11 cellular contexts compared by ENCODE assay signal in genomic region chr7:17239683-17240521, GRCh38. TPM values are rescaled to one million over a fixed set of nuclear protein-coding genes. Genes with fewer than 3 reads are reported as not detected.
A peak's percentile ranks its signal among the peaks of the same experiment; 100 is the strongest.
DNase-seq lines count a peak whose midpoint lies in the region; ATAC-seq and TF ChIP-seq lines count a peak whose summit lies in the region.
"Had no signal": no experiment of that assay in that cellular context is flagged by ENCODE, and none has a peak within 500 bp of the region (broad histone marks: within the 10 kb centered on the region; RNA-seq: fewer than 3 reads in every experiment).

No MANE protein-coding gene starts in this region.

- no peaks in the 10 kb centered on the region for H3K27me3 ChIP-seq in ACC112 (ENCODE audit: insufficient read depth, low read length)
- no peaks in the 10 kb centered on the region for H3K27me3 ChIP-seq in effector memory CD4-positive, alpha-beta T cell (replicated peaks; ENCODE audit: control insufficient read depth, insufficient read depth, low read length, poor library complexity, severe bottlenecking)

- TF ChIP-seq POLR2A in lower leg skin (IDR thresholded peaks at IDR 0.05) = no peak

- no peaks in the 10 kb centered on the region for H3K27me3 Mint-ChIP-seq in glutamatergic neuron (ENCODE audit: unreplicated experiment)

- H3K4me3 ChIP-seq in ACC112 (ENCODE audit: low read depth, low read length) (peak overlapping the region; percentile 29), lower leg skin (ENCODE audit: low read depth, poor library complexity, severe bottlenecking) (no peak overlapping the region)
- no peak overlapping the region for H3K4me3 ChIP-seq in effector memory CD4-positive, alpha-beta T cell (ENCODE audit: insufficient read depth, low read depth, low read length, poor library complexity, severe bottlenecking)
- H3K4me3 ChIP-seq: ovary had no signal

- no peaks in the 10 kb centered on the region for H3K9me3 Mint-ChIP-seq in glutamatergic neuron (ENCODE audit: unreplicated experiment)

- H3K36me3 ChIP-seq in ACC112 (ENCODE audit: insufficient read depth, low read length) = no peaks in the 10 kb centered on the region
- H3K36me3 ChIP-seq in effector memory CD4-positive, alpha-beta T cell (ENCODE audit: control insufficient read depth, insufficient read depth, low read length) = no peaks in the 10 kb centered on the region
- H3K36me3 ChIP-seq: ovary had no signal

- ATAC-seq in left lobe of liver = peak; percentile 94

- DNase-seq in HT1080 (ENCODE audit: low read depth) (peak; percentile 51), astrocyte of the hippocampus (ENCODE audit: low read depth, low spot score) (peak; percentile 63), left lobe of liver (ENCODE audit: low spot score) (no peak), glutamatergic neuron (no peak), lower leg skin (ENCODE audit: low spot score in 2 of 2) (no peak), cerebellar cortex (ENCODE audit: low spot score) (no peak)
- DNase-seq in effector memory CD4-positive, alpha-beta T cell = no peak
- DNase-seq: cerebellar nuclear complex, NCI-H2171, ovary had no signal

- no peaks in the 10 kb centered on the region for H3K9me3 ChIP-seq in effector memory CD4-positive, alpha-beta T cell (ENCODE audit: control insufficient read depth, low read length)
- H3K9me3 ChIP-seq: ovary had no signal

- H2AFZ ChIP-seq in ACC112 (ENCODE audit: low read length, unreplicated experiment) = peak overlapping the region; percentile 57

- no peaks in the 10 kb centered on the region for H3K36me3 Mint-ChIP-seq in glutamatergic neuron (ENCODE audit: unreplicated experiment)

- no peaks in the 10 kb centered on the region for H3K79me2 ChIP-seq in ACC112 (ENCODE audit: control insufficient read depth, insufficient read depth, low read length, unreplicated experiment)

- peak overlapping the region; percentile 22 for H3K27ac ChIP-seq in ACC112 (ENCODE audit: low read depth, low read length)
- H3K27ac ChIP-seq in effector memory CD4-positive, alpha-beta T cell (ENCODE audit: insufficient read depth, low read length, poor library complexity, severe bottlenecking) = no peak overlapping the region
- H3K27ac ChIP-seq: ovary had no signal

- no peaks in the 10 kb centered on the region for H3K4me1 Mint-ChIP-seq in glutamatergic neuron (ENCODE audit: low read depth, unreplicated experiment)

- TF ChIP-seq CTCF in glutamatergic neuron (IDR thresholded peaks at IDR 0.05; ENCODE audit: partially characterized antibody, unreplicated experiment) (no peak), lower leg skin (IDR thresholded peaks at IDR 0.05) (no peak)

- no peak overlapping the region for H3K4me3 Mint-ChIP-seq in glutamatergic neuron (ENCODE audit: unreplicated experiment)

- WGBS in lower leg skin, 2 donors = 80 to 85% methylated on average over 7 of the region's 7 CpGs

- H3K27ac Mint-ChIP-seq in glutamatergic neuron (ENCODE audit: unreplicated experiment) = no peak overlapping the region

- intact Hi-C loops in lower leg skin (cut with DNase I; ENCODE audit: low total_unique reads) = no loop called here

- H3K4me1 ChIP-seq in ACC112 (ENCODE audit: control insufficient read depth, insufficient read depth, low read length, unreplicated experiment) = peaks cover 51% of the 10 kb centered on the region
- H3K4me1 ChIP-seq in effector memory CD4-positive, alpha-beta T cell (ENCODE audit: control insufficient read depth, insufficient read depth, low read length, poor library complexity, severe bottlenecking) = peaks cover 11% of the 10 kb centered on the region

RNA-seq across cellular contexts. Expression of gene AHR, which starts 58.5 kb away (rescaled TPM):
- total RNA-seq in HT1080 (2014; rRNA removed; shearing (Covaris generic)) = 20.0 and 21.7 TPM in 2 replicates
- 9.5 and 13.4 TPM in 2 replicates for polyA plus RNA-seq in HT1080 (2015; cell fraction: cytosol; rRNA removed)
- 23.2 and 24.2 TPM in 2 replicates for polyA plus RNA-seq in HT1080 (2015; cell fraction: nucleus; rRNA removed)
- total RNA-seq in left lobe of liver (24.7 TPM), glutamatergic neuron (ENCODE audit: unreplicated experiment) (1.7 TPM), lower leg skin (10 to 100 TPM; 83.2 to 92.7 (median 90.0) TPM)

Comparison
In these comparisons a context has a peak if more than half of its experiments do, and no peak if none do; other contexts are left out.
1. DNase-seq: peak in HT1080 (single experiment) and astrocyte of the hippocampus (single experiment); none in left lobe of liver (single experiment), glutamatergic neuron (single experiment), effector memory CD4-positive, alpha-beta T cell (0 of 3), lower leg skin (0 of 2) and cerebellar cortex (single experiment).